ENCODE assay signal across 8 cellular contexts in genomic region chr7:123534383-123535260, GRCh38. TPM values are rescaled to one million over a fixed set of nuclear protein-coding genes. Genes with fewer than 3 reads are reported as not detected.
DNase-seq lines count a peak whose midpoint lies in the region; ATAC-seq and TF ChIP-seq lines count a peak whose summit lies in the region.

TSS of gene IQUB (minus strand) at chr7:123534595. CDS start at chr7:123512340, 22,255 bp downstream.

- H3K9me3 Mint-ChIP-seq in nephron: no peaks in the 10 kb centered on the region

- peaks cover 26% of the 10 kb centered on the region for H3K4me1 Mint-ChIP-seq in nephron

- POLR2A ChIA-PET in RWPE1 (lab: Yijun Ruan, JAX; ENCODE audit: low non-redundant PET): interaction anchor here (0.6 kb wide), 1 partner anchor 885 kb away, joined by 3 read pairs; no protein-coding TSS in a partner anchor

- no peaks in the 10 kb centered on the region for H3K36me3 Mint-ChIP-seq in nephron (ENCODE audit: low read depth)

- peak within 1 kb of the TSS; percentile 81 for H3K27ac ChIP-seq in RWPE1

- TF ChIP-seq CTCF in RWPE1 (conservative IDR thresholded peaks at IDR 0.05; ENCODE audit: low read depth): no peak
- TF ChIP-seq CTCF in fibroblast of the aortic adventitia (IDR thresholded peaks at IDR 0.05; ENCODE audit: insufficient read depth, low read length): no peak
- TF ChIP-seq CTCF in nephron (IDR thresholded peaks at IDR 0.05; ENCODE audit: unreplicated experiment in 3 of 3): no peak

- ATAC-seq in stimulated activated naive CD8-positive, alpha-beta T cell treated with anti-CD3 and anti-CD28 coated beads, Interleukin-15, Interleukin-2, amounts not matched to agents 100 U/mL and 50 U/mL, for 24 hours: peak; percentile 93

- peak within 1 kb of the TSS; percentile 84 for H3K4me3 ChIP-seq in fibroblast of the aortic adventitia (ENCODE audit: low read depth, low read length)

- H3K27me3 Mint-ChIP-seq in nephron (ENCODE audit: low read depth): peaks cover 4% of the 10 kb centered on the region

- peak within 1 kb of the TSS; percentile 18 to 99 (median 99) for H3K27ac Mint-ChIP-seq in nephron

- peak; percentile 98 for DNase-seq in EH (ENCODE audit: low read depth)
- peak; percentile 97 for DNase-seq in H4 (ENCODE audit: low spot score)
- peak; percentile 100 for DNase-seq in LoVo (ENCODE audit: low spot score)
- DNase-seq in RWPE1 (ENCODE audit: low spot score): peak; percentile 98
- peak; percentile 90 for DNase-seq in activated effector memory CD4-positive, alpha-beta T cell treated with Interleukin-2 at 50 U/mL for 16 hours
- peak; percentile 96 for DNase-seq in fibroblast of the aortic adventitia (ENCODE audit: low read depth)
- DNase-seq in stimulated activated naive CD8-positive, alpha-beta T cell treated with anti-CD3 and anti-CD28 coated beads, Interleukin-15, Interleukin-2, amounts not matched to agents 100 U/mL and 50 U/mL, for 24 hours: peak; percentile 98

- H3K4me3 Mint-ChIP-seq in nephron: peak within 1 kb of the TSS; percentile 85 to 94 (median 88)

- CTCF ChIA-PET in RWPE1 (lab: Yijun Ruan, JAX): interaction anchor here (0.5 to 1.0 kb wide), 3 partner anchors 40 to 471 kb away, joined by 3 to 8 read pairs (median 4); no protein-coding TSS in a partner anchor

RNA-seq across cellular contexts. Expression of gene IQUB, which starts in this region (rescaled TPM):
- total RNA-seq in H4 (2014; rRNA removed; shearing (Covaris generic)): 0.08 TPM in 1 of 2 replicates, not detected in the other
- 0.81 and 2.7 TPM in 2 replicates for total RNA-seq in fibroblast of the aortic adventitia (ENCODE audit: low replicate concordance)

Comparison
In these comparisons a context has a peak if more than half of its experiments do, and no peak if none do; other contexts are left out.
1. Peak in every context shown above with its lines: DNase-seq, ATAC-seq, H3K4me3 ChIP-seq and H3K27ac ChIP-seq.
2. Peak in DNase-seq in H4; RNA of the gene not detected or under 1 TPM.